In genomic region chr12:59432057-59432456, GRCh38 we compare ENCODE assay signal across 24 cellular contexts.
DNase-seq lines count a peak whose midpoint lies in the region; ATAC-seq and TF ChIP-seq lines count a peak whose summit lies in the region.
"Had no signal": no experiment of that assay in that cellular context is flagged by ENCODE, and none has a peak within 500 bp of the region (broad histone marks: within the 10 kb centered on the region; RNA-seq: fewer than 3 reads in every experiment).

No MANE protein-coding gene starts in this region.

- H3K4me1 ChIP-seq in IMR-90 (ENCODE audit: control insufficient read depth, insufficient read depth, low read length) = no peaks in the 10 kb centered on the region
- H3K4me1 ChIP-seq in right cardiac atrium (ENCODE audit: control insufficient read depth, insufficient read depth, low read length) = no peaks in the 10 kb centered on the region
- H3K4me1 ChIP-seq: BE2C, BLaER1 had no signal

- CTCF ChIA-PET in IMR-90 (lab: Yijun Ruan, JAX) = interaction anchor here (0.8 to 1.1 kb wide), 2 partner anchors 10 to 19 kb away, joined by 3 read pairs; no protein-coding TSS in a partner anchor

- intact Hi-C loops in IMR-90 (cut with micrococcal nuclease) = loop anchor here (10.0 kb wide), 1 partner anchor 57 kb away; no protein-coding TSS in a partner anchor
- intact Hi-C loops in right cardiac atrium (cut with DNase I) = loop anchor here in 1 of 4 donors (10.0 kb wide), 1 partner anchor 363 kb away; no protein-coding TSS in a partner anchor

- no peak overlapping the region for H2BK20ac ChIP-seq in IMR-90 (ENCODE audit: low read depth, low read length)

- no peak overlapping the region for H4K8ac ChIP-seq in IMR-90 (ENCODE audit: low read depth in 2 of 2, low read length in 2 of 2)

- H3K36me3 ChIP-seq in IMR-90 (ENCODE audit: control insufficient read depth, insufficient read depth, low read length) = no peaks in the 10 kb centered on the region
- H3K36me3 ChIP-seq: BE2C, BLaER1 had no signal

- H2BK15ac ChIP-seq in IMR-90 (ENCODE audit: low read depth, low read length) = no peak overlapping the region

- no peak for TF ChIP-seq CTCF in IMR-90 (conservative IDR thresholded peaks at IDR 0.05; ENCODE audit: low read depth, low read length)

- POLR2A ChIA-PET in IMR-90 (lab: Charles Lee; ENCODE audit: unreplicated experiment) = no interaction called here

- H3K23ac ChIP-seq in IMR-90 (ENCODE audit: low read depth, low read length) = no peak overlapping the region

- no peaks in the 10 kb centered on the region for H3K79me1 ChIP-seq in IMR-90 (ENCODE audit: low read depth in 1 of 2, low read length in 2 of 2)

- TF ChIP-seq POLR2A in IMR-90 (IDR thresholded peaks at IDR 0.05; ENCODE audit: low read depth, low read length) = no peak

- no peak overlapping the region for H3K18ac ChIP-seq in IMR-90 (ENCODE audit: low read depth, low read length)

- H3K27ac ChIP-seq in IMR-90 (ENCODE audit: insufficient read depth, low read length) = no peak overlapping the region
- H3K27ac ChIP-seq in right cardiac atrium (ENCODE audit: low read length) = no peak overlapping the region
- H3K27ac ChIP-seq: BLaER1 had no signal

- no CpG with 5 or more reads among the region's 1 CpG for WGBS in IMR-90 (ENCODE audit: extremely low coverage in 2 of 2, insufficient read length in 1 of 2), 2 experiments
- WGBS in right cardiac atrium = 57% methylated on average over 1 of the region's 1 CpG

- no peaks in the 10 kb centered on the region for H3K9me1 ChIP-seq in IMR-90 (ENCODE audit: insufficient read depth, low read length)

- no peak overlapping the region for H2AFZ ChIP-seq in IMR-90 (replicated peaks; ENCODE audit: low read length, poor library complexity)

- H4K91ac ChIP-seq in IMR-90 (ENCODE audit: insufficient read depth, low read depth, low read length) = no peak overlapping the region

- no peak overlapping the region for H3K56ac ChIP-seq in IMR-90 (ENCODE audit: extremely low read depth, insufficient read depth, low read length)

- no peaks in the 10 kb centered on the region for H4K20me1 ChIP-seq in IMR-90 (ENCODE audit: insufficient read depth, low read length)
- H4K20me1 ChIP-seq: BLaER1 had no signal

- dilution Hi-C loops in IMR-90 (cut with HindIII; ENCODE audit: low sequenced_read_pairs, unreplicated experiment) = no loop called here

- DNase-seq in IMR-90 (no peak), NCI-H226 (peak; percentile 58), amniotic epithelial cell (ENCODE audit: low read depth) (peak; percentile 44), NCI-H526 treated with DMSO at 0.1 percent for 48 hours (lab: John Stamatoyannopoulos, UW) (no peak), right cardiac atrium (no peak)
- DNase-seq: 8988T; ACHN; BE2C; C1 segment of cervical spinal cord; CD4-positive, alpha-beta memory T cell; CD4-positive, CD25-positive, alpha-beta regulatory T cell; CD8-positive, alpha-beta memory T cell; COR-L47; DMS 273 treated with DMSO at 0.1 percent for 48 hours; DMS153; DMS53; DMS79; DND-41; EL; GDM1 had no signal

- no TSS peak for BruUV-seq in IMR-90 (replicated peaks; lab: Mats Ljungman, UMichigan)

- no peak overlapping the region for H3K14ac ChIP-seq in IMR-90 (replicated peaks; ENCODE audit: low read depth, low read length)

- H2AK5ac ChIP-seq in IMR-90 (ENCODE audit: low read depth, low read length) = no peak overlapping the region

- no peak overlapping the region for H3K9ac ChIP-seq in IMR-90 (ENCODE audit: low read depth, low read length)
- H3K9ac ChIP-seq: BLaER1 had no signal

- in situ Hi-C loops in IMR-90 (cut with MboI; ENCODE audit: low sequenced_read_pairs) = no loop called here

- H2BK5ac ChIP-seq in IMR-90 (ENCODE audit: low read depth, low read length, poor library complexity, severe bottlenecking) = no peak overlapping the region

- H3K4me3 ChIP-seq in IMR-90 (ENCODE audit: insufficient read depth, low read depth, low read length) (no peak overlapping the region), right cardiac atrium (ENCODE audit: low read length) (no peak overlapping the region)
- H3K4me3 ChIP-seq: BLaER1, GM12878 had no signal

- H3K9me3 ChIP-seq in IMR-90 (ENCODE audit: control insufficient read depth, insufficient read depth, low read length) (no peaks in the 10 kb centered on the region), right cardiac atrium (ENCODE audit: control insufficient read depth, low read length) (no peaks in the 10 kb centered on the region)
- H3K9me3 ChIP-seq: BE2C, BLaER1 had no signal

- ATAC-seq in IMR-90 (ENCODE audit: low read depth) = no peak
- ATAC-seq in GM18498 (IDR thresholded peaks at IDR 0.05; ENCODE audit: unreplicated experiment) = no peak
- ATAC-seq in HG03457 (IDR thresholded peaks at IDR 0.05; ENCODE audit: unreplicated experiment) = no peak
- ATAC-seq in right cardiac atrium = no peak
- ATAC-seq: GM12878 had no signal

- H3K27me3 ChIP-seq in IMR-90 (ENCODE audit: control insufficient read depth, insufficient read depth, low read length) (no peaks in the 10 kb centered on the region), right cardiac atrium (ENCODE audit: control insufficient read depth, insufficient read depth) (no peaks in the 10 kb centered on the region)
- H3K27me3 ChIP-seq: BE2C, BLaER1 had no signal

- no peak overlapping the region for H3K4me2 ChIP-seq in IMR-90 (ENCODE audit: low read depth, low read length)
- H3K4me2 ChIP-seq: BLaER1 had no signal

- H2AK9ac ChIP-seq in IMR-90 (replicated peaks; ENCODE audit: low read depth, low read length, poor library complexity) = no peak overlapping the region

- no peak overlapping the region for H4K5ac ChIP-seq in IMR-90 (ENCODE audit: low read depth, low read length)

- TF ChIP-seq RAD21 in IMR-90 (IDR thresholded peaks at IDR 0.05; ENCODE audit: low read length) = no peak

- H3K4ac ChIP-seq in IMR-90 (ENCODE audit: low read depth, low read length) = no peak overlapping the region

- no peak overlapping the region for H2BK120ac ChIP-seq in IMR-90 (ENCODE audit: low read depth, low read length)

TF ChIP-seq in IMR-90, 13 proteins besides CTCF, POLR2A, EP300 and RAD21:
- TF ChIP-seq MAFK (IDR thresholded peaks at IDR 0.05; ENCODE audit: low read depth, low read length) = no peak
- TF ChIP-seq BHLHE40 (IDR thresholded peaks at IDR 0.05; ENCODE audit: low read depth, low read length) = no peak
- no peak for TF ChIP-seq FOS (IDR thresholded peaks at IDR 0.05; ENCODE audit: low read depth, low read length)
- TF ChIP-seq CHD1 (IDR thresholded peaks at IDR 0.05; ENCODE audit: low read depth, low read length) = no peak
- TF ChIP-seq CEBPB (IDR thresholded peaks at IDR 0.05; ENCODE audit: low read depth, low read length) = peak; percentile 54; the same call in 1 of the 2 replicates
- no peak for TF ChIP-seq MAZ (IDR thresholded peaks at IDR 0.05; ENCODE audit: borderline replicate concordance, low read depth, low read length)
- TF ChIP-seq ELK1 (IDR thresholded peaks at IDR 0.05; ENCODE audit: borderline replicate concordance, low read depth, low read length) = no peak
- TF ChIP-seq SMC3 (IDR thresholded peaks at IDR 0.05; ENCODE audit: low read depth, low read length) = no peak

Comparison
In these comparisons a context has a peak if more than half of its experiments do, and no peak if none do; other contexts are left out.
1. DNase-seq: peak in NCI-H226 (single experiment) and amniotic epithelial cell (single experiment); none in IMR-90 (single experiment), NCI-H526 treated with DMSO at 0.1 percent for 48 hours (single experiment) and right cardiac atrium (0 of 3).